In the genomic region with DNA sequence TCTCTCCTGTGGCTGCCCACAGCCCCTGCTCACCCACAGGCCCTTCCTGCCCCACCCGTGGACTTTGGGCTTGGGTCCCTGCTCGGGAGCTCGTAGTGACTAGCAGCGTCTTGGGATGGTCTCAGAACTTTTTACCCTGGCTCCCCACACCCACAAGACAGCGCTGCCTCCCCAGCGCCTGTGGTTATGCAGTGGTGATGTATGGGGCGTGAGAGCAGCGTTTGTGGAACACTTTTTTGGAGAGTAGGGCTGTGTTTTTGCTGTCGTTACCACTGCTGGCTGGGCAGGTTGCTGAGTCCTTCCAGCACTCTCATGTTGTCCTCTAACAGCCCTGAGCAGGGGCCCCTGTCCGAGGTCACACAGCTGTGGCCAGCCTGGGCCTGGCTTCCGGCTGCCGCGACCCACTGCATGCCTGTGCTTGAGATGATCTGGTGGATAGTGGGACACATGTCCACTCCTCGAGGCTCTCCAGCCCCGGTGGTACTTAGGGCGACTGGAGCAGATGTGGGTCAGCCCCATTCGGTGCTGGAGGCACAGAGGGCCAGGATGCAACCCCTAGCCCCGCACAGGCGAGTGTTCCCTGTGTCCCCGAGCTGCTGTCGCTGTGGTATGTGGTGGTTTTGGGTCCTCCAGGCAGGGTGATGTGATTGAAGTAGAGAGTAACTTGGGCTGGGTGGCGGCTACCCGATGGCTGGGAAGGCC, we compare ENCODE assay signal across 1 cellular context.
TF ChIP-seq lines count a peak whose summit lies in the region.

No MANE protein-coding gene starts in this region.

TF ChIP-seq in HepG2, 621 proteins besides CTCF, POLR2A, EP300 and RAD21 (continued from another document and continues in another):
- TF ChIP-seq, protein P1, sequence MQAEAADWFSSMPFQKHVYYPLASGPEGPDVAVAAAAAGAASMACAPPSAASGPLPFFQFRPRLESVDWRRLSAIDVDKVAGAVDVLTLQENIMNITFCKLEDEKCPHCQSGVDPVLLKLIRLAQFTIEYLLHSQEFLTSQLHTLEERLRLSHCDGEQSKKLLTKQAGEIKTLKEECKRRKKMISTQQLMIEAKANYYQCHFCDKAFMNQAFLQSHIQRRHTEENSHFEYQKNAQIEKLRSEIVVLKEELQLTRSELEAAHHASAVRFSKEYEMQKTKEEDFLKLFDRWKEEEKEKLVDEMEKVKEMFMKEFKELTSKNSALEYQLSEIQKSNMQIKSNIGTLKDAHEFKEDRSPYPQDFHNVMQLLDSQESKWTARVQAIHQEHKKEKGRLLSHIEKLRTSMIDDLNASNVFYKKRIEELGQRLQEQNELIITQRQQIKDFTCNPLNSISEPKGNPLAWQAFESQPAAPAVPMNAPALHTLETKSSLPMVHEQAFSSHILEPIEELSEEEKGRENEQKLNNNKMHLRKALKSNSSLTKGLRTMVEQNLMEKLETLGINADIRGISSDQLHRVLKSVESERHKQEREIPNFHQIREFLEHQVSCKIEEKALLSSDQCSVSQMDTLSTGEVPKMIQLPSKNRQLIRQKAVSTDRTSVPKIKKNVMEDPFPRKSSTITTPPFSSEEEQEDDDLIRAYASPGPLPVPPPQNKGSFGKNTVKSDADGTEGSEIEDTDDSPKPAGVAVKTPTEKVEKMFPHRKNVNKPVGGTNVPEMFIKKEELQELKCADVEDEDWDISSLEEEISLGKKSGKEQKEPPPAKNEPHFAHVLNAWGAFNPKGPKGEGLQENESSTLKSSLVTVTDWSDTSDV (CRISPR knock-in tag; IDR thresholded peaks at IDR 0.05) = no peak
- TF ChIP-seq ATAD3A (CRISPR knock-in tag; IDR thresholded peaks at IDR 0.05) (no peak), NFIC (IDR thresholded peaks at IDR 0.05; ENCODE audit: low read length) (no peak), PAF1 (CRISPR knock-in tag; IDR thresholded peaks at IDR 0.05) (no peak), FOXJ3 (CRISPR knock-in tag; IDR thresholded peaks at IDR 0.05; ENCODE audit: borderline replicate concordance) (peak; percentile 80), HOXA7 (CRISPR knock-in tag; IDR thresholded peaks at IDR 0.05) (no peak), NR2C2 (CRISPR knock-in tag; IDR thresholded peaks at IDR 0.05; ENCODE audit: borderline replicate concordance) (peak; percentile 75), MED1 (CRISPR knock-in tag; IDR thresholded peaks at IDR 0.05) (peak; percentile 72), MTA1 (CRISPR knock-in tag; IDR thresholded peaks at IDR 0.05; ENCODE audit: borderline replicate concordance) (0 out of 2 replicates have a peak, but pooled peaks have one; percentile 28), ZSCAN21 (CRISPR knock-in tag; IDR thresholded peaks at IDR 0.05; ENCODE audit: borderline replicate concordance) (peak; percentile 72), U2AF1 (optimal IDR thresholded peaks at IDR 0.05; ENCODE audit: low read depth, low read length) (no peak), ZNF850 (CRISPR knock-in tag; conservative IDR thresholded peaks at IDR 0.05) (no peak), KDM5B (CRISPR knock-in tag; IDR thresholded peaks at IDR 0.05; ENCODE audit: borderline replicate concordance) (peak; percentile 29; the same call in 1 of the 2 replicates), ZSCAN12 (CRISPR knock-in tag; IDR thresholded peaks at IDR 0.05) (0 out of 2 replicates have a peak, but pooled peaks have one; percentile 51), ZSCAN29 (CRISPR knock-in tag; conservative IDR thresholded peaks at IDR 0.05) (0 out of 2 replicates have a peak, but pooled peaks have one; percentile 45), ZNF614 (CRISPR knock-in tag; IDR thresholded peaks at IDR 0.05; ENCODE audit: borderline replicate concordance) (no peak), CREB1 (IDR thresholded peaks at IDR 0.05) (no peak), CREB1 (CRISPR knock-in tag; IDR thresholded peaks at IDR 0.05) (no peak), MAZ (IDR thresholded peaks at IDR 0.05; ENCODE audit: borderline replicate concordance, low read depth, low read length) (no peak), MAZ (CRISPR knock-in tag; IDR thresholded peaks at IDR 0.05; ENCODE audit: low read depth) (peak; percentile 53; the same call in 1 of the 2 replicates), HMGA1 (CRISPR knock-in tag; conservative IDR thresholded peaks at IDR 0.05) (no peak), HHEX (CRISPR knock-in tag; IDR thresholded peaks at IDR 0.05) (no peak), SMAD3 (CRISPR knock-in tag; IDR thresholded peaks at IDR 0.05) (no peak), ZNF678 (CRISPR knock-in tag; IDR thresholded peaks at IDR 0.05) (peak; percentile 65; the same call in 1 of the 2 replicates), KLF15 (CRISPR knock-in tag; IDR thresholded peaks at IDR 0.05; ENCODE audit: borderline replicate concordance) (no peak), ZFP90 (CRISPR knock-in tag; IDR thresholded peaks at IDR 0.05; ENCODE audit: borderline replicate concordance) (peak; percentile 50; the same call in 1 of the 2 replicates), ZNF232 (CRISPR knock-in tag; IDR thresholded peaks at IDR 0.05; ENCODE audit: borderline replicate concordance) (peak; percentile 74; the same call in 1 of the 2 replicates), ARNT2 (CRISPR knock-in tag; IDR thresholded peaks at IDR 0.05; ENCODE audit: low read depth) (no peak), MEF2D (CRISPR knock-in tag; IDR thresholded peaks at IDR 0.05) (peak; percentile 36; the same call in 1 of the 2 replicates), ZNF468 (CRISPR knock-in tag; IDR thresholded peaks at IDR 0.05) (0 out of 2 replicates have a peak, but pooled peaks have one; percentile 51), ZFP1 (CRISPR knock-in tag; IDR thresholded peaks at IDR 0.05) (no peak), GATAD2A (CRISPR knock-in tag; IDR thresholded peaks at IDR 0.05) (peak; percentile 73), ZNF496 (CRISPR knock-in tag; IDR thresholded peaks at IDR 0.05; ENCODE audit: insufficient replicate concordance) (no peak), PHF21A (CRISPR knock-in tag; IDR thresholded peaks at IDR 0.05) (peak; percentile 66; the same call in 1 of the 2 replicates), THYN1 (CRISPR knock-in tag; IDR thresholded peaks at IDR 0.05; ENCODE audit: borderline replicate concordance, low read depth) (no peak)
- TF ChIP-seq, protein P2, sequence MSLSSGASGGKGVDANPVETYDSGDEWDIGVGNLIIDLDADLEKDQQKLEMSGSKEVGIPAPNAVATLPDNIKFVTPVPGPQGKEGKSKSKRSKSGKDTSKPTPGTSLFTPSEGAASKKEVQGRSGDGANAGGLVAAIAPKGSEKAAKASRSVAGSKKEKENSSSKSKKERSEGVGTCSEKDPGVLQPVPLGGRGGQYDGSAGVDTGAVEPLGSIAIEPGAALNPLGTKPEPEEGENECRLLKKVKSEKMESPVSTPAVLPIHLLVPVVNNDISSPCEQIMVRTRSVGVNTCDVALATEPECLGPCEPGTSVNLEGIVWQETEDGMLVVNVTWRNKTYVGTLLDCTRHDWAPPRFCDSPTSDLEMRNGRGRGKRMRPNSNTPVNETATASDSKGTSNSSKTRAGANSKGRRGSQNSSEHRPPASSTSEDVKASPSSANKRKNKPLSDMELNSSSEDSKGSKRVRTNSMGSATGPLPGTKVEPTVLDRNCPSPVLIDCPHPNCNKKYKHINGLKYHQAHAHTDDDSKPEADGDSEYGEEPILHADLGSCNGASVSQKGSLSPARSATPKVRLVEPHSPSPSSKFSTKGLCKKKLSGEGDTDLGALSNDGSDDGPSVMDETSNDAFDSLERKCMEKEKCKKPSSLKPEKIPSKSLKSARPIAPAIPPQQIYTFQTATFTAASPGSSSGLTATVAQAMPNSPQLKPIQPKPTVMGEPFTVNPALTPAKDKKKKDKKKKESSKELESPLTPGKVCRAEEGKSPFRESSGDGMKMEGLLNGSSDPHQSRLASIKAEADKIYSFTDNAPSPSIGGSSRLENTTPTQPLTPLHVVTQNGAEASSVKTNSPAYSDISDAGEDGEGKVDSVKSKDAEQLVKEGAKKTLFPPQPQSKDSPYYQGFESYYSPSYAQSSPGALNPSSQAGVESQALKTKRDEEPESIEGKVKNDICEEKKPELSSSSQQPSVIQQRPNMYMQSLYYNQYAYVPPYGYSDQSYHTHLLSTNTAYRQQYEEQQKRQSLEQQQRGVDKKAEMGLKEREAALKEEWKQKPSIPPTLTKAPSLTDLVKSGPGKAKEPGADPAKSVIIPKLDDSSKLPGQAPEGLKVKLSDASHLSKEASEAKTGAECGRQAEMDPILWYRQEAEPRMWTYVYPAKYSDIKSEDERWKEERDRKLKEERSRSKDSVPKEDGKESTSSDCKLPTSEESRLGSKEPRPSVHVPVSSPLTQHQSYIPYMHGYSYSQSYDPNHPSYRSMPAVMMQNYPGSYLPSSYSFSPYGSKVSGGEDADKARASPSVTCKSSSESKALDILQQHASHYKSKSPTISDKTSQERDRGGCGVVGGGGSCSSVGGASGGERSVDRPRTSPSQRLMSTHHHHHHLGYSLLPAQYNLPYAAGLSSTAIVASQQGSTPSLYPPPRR (CRISPR knock-in tag; IDR thresholded peaks at IDR 0.05; ENCODE audit: borderline replicate concordance) = peak; percentile 37; the same call in 1 of the 2 replicates
- TF ChIP-seq, protein P3, sequence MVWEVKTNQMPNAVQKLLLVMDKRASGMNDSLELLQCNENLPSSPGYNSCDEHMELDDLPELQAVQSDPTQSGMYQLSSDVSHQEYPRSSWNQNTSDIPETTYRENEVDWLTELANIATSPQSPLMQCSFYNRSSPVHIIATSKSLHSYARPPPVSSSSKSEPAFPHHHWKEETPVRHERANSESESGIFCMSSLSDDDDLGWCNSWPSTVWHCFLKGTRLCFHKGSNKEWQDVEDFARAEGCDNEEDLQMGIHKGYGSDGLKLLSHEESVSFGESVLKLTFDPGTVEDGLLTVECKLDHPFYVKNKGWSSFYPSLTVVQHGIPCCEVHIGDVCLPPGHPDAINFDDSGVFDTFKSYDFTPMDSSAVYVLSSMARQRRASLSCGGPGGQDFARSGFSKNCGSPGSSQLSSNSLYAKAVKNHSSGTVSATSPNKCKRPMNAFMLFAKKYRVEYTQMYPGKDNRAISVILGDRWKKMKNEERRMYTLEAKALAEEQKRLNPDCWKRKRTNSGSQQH (CRISPR knock-in tag; IDR thresholded peaks at IDR 0.05; ENCODE audit: low read depth) = no peak
- TF ChIP-seq, protein P4, sequence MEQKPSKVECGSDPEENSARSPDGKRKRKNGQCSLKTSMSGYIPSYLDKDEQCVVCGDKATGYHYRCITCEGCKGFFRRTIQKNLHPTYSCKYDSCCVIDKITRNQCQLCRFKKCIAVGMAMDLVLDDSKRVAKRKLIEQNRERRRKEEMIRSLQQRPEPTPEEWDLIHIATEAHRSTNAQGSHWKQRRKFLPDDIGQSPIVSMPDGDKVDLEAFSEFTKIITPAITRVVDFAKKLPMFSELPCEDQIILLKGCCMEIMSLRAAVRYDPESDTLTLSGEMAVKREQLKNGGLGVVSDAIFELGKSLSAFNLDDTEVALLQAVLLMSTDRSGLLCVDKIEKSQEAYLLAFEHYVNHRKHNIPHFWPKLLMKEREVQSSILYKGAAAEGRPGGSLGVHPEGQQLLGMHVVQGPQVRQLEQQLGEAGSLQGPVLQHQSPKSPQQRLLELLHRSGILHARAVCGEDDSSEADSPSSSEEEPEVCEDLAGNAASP (CRISPR knock-in tag; IDR thresholded peaks at IDR 0.05; ENCODE audit: borderline replicate concordance) = peak; percentile 69; the same call in 1 of the 2 replicates
- TF ChIP-seq, protein P5, sequence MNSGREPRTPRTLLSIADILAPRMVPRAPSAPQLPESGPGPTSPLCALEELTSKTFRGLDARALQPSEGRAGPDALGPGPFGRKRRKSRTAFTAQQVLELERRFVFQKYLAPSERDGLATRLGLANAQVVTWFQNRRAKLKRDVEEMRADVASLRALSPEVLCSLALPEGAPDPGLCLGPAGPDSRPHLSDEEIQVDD (CRISPR knock-in tag; IDR thresholded peaks at IDR 0.05; ENCODE audit: borderline replicate concordance) = no peak
- TF ChIP-seq, protein P6, sequence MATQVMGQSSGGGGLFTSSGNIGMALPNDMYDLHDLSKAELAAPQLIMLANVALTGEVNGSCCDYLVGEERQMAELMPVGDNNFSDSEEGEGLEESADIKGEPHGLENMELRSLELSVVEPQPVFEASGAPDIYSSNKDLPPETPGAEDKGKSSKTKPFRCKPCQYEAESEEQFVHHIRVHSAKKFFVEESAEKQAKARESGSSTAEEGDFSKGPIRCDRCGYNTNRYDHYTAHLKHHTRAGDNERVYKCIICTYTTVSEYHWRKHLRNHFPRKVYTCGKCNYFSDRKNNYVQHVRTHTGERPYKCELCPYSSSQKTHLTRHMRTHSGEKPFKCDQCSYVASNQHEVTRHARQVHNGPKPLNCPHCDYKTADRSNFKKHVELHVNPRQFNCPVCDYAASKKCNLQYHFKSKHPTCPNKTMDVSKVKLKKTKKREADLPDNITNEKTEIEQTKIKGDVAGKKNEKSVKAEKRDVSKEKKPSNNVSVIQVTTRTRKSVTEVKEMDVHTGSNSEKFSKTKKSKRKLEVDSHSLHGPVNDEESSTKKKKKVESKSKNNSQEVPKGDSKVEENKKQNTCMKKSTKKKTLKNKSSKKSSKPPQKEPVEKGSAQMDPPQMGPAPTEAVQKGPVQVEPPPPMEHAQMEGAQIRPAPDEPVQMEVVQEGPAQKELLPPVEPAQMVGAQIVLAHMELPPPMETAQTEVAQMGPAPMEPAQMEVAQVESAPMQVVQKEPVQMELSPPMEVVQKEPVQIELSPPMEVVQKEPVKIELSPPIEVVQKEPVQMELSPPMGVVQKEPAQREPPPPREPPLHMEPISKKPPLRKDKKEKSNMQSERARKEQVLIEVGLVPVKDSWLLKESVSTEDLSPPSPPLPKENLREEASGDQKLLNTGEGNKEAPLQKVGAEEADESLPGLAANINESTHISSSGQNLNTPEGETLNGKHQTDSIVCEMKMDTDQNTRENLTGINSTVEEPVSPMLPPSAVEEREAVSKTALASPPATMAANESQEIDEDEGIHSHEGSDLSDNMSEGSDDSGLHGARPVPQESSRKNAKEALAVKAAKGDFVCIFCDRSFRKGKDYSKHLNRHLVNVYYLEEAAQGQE (IDR thresholded peaks at IDR 0.05; ENCODE audit: borderline replicate concordance in 1 of 2, low read depth in 1 of 2, low read length in 2 of 2) = no peak
- TF ChIP-seq, protein P7, sequence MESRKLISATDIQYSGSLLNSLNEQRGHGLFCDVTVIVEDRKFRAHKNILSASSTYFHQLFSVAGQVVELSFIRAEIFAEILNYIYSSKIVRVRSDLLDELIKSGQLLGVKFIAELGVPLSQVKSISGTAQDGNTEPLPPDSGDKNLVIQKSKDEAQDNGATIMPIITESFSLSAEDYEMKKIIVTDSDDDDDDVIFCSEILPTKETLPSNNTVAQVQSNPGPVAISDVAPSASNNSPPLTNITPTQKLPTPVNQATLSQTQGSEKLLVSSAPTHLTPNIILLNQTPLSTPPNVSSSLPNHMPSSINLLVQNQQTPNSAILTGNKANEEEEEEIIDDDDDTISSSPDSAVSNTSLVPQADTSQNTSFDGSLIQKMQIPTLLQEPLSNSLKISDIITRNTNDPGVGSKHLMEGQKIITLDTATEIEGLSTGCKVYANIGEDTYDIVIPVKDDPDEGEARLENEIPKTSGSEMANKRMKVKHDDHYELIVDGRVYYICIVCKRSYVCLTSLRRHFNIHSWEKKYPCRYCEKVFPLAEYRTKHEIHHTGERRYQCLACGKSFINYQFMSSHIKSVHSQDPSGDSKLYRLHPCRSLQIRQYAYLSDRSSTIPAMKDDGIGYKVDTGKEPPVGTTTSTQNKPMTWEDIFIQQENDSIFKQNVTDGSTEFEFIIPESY (CRISPR knock-in tag; IDR thresholded peaks at IDR 0.05) = no peak
- TF ChIP-seq, protein P8, sequence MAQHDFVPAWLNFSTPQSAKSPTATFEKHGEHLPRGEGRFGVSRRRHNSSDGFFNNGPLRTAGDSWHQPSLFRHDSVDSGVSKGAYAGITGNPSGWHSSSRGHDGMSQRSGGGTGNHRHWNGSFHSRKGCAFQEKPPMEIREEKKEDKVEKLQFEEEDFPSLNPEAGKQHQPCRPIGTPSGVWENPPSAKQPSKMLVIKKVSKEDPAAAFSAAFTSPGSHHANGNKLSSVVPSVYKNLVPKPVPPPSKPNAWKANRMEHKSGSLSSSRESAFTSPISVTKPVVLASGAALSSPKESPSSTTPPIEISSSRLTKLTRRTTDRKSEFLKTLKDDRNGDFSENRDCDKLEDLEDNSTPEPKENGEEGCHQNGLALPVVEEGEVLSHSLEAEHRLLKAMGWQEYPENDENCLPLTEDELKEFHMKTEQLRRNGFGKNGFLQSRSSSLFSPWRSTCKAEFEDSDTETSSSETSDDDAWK (CRISPR knock-in tag; IDR thresholded peaks at IDR 0.05) = no peak
